In the genomic region with DNA sequence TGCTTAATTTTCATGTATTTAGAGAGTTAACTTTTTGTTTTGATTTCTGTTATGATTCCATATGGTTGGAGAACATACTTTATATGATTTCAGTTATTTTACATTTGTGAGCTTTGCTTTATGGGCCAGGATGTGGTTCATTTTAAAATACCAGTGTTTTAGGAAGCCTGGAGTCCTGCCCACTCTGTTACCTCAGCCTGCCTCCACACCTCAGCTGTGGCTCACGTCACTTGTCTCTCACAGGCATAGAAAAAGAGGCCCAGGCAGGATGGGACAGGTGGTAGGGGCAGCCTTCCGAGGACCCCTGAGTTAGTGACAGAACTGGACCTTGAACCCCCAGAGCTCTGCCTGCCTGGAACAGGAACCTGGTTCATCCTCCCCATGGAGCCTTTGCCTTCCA, we compare ENCODE assay signal across 31 cellular contexts. TPM values are rescaled to one million over a fixed set of nuclear protein-coding genes. Genes with fewer than 3 reads are reported as not detected.
"Had no signal": no experiment of that assay in that cellular context is flagged by ENCODE, and none has a peak within 500 bp of the region (broad histone marks: within the 10 kb centered on the region; RNA-seq: fewer than 3 reads in every experiment).

No MANE protein-coding gene starts in this region.

- H3K4me3 Mint-ChIP-seq: activated CD4-positive, alpha-beta memory T cell treated with anti-CD3 and anti-CD28 coated beads, Interleukin-2, amount 10 ng/mL, durations not matched to agents 7 days and 5 days; activated naive CD4-positive, alpha-beta T cell treated with anti-CD3 and anti-CD28 coated beads, Interleukin-2, amount 10 ng/mL, durations not matched to agents 7 days and 5 days; activated naive CD8-positive, alpha-beta T cell; activated T-helper 1 cell treated with anti-CD3 and anti-CD28 coated beads, Interleukin-12 subunit alpha, Interleukin-12 subunit beta, Interleukin-2, Interleukin-4 antibody, amounts not matched to agents 30 ng/mL and 10 ng/mL and 1 ng/mL, durations not matched to agents 14 hours and 24 hours and 36 hours had no signal

- H3K27me3 ChIP-seq: ascending aorta had no signal

- H3K9me3 Mint-ChIP-seq: activated CD4-positive, alpha-beta memory T cell treated with anti-CD3 and anti-CD28 coated beads, Interleukin-2, amount 10 ng/mL, durations not matched to agents 7 days and 5 days; activated naive CD4-positive, alpha-beta T cell treated with anti-CD3 and anti-CD28 coated beads, Interleukin-2, amount 10 ng/mL, durations not matched to agents 7 days and 5 days had no signal

- H3K27ac Mint-ChIP-seq: activated CD4-positive, alpha-beta memory T cell treated with anti-CD3 and anti-CD28 coated beads, Interleukin-2, amount 10 ng/mL, durations not matched to agents 7 days and 5 days; activated naive CD4-positive, alpha-beta T cell treated with anti-CD3 and anti-CD28 coated beads, Interleukin-2, amount 10 ng/mL, durations not matched to agents 7 days and 5 days had no signal

- H3K9me3 ChIP-seq: ascending aorta had no signal

- H3K27ac ChIP-seq: ascending aorta, WERI-Rb-1 had no signal

- H3K4me3 ChIP-seq: ascending aorta had no signal

- H3K27me3 Mint-ChIP-seq: activated CD4-positive, alpha-beta memory T cell treated with anti-CD3 and anti-CD28 coated beads, Interleukin-2, amount 10 ng/mL, durations not matched to agents 7 days and 5 days; activated naive CD4-positive, alpha-beta T cell treated with anti-CD3 and anti-CD28 coated beads, Interleukin-2, amount 10 ng/mL, durations not matched to agents 7 days and 5 days; activated naive CD8-positive, alpha-beta T cell had no signal

- DNase-seq: activated CD4-positive, alpha-beta memory T cell treated with anti-CD3 and anti-CD28 coated beads, Interleukin-2, amount 10 ng/mL, durations not matched to agents 7 days and 5 days; activated CD4-positive, alpha-beta T cell treated with anti-CD3 and anti-CD28 coated beads for 1 hour; activated CD4-positive, alpha-beta T cell treated with anti-CD3 and anti-CD28 coated beads, Interleukin-2, amount 50 U/mL, for 1 hour; activated CD4-positive, CD25-positive, alpha-beta regulatory T cell; activated CD8-positive, alpha-beta memory T cell treated with anti-CD3 and anti-CD28 coated beads, Interleukin-2, amount 50 U/mL, for 4 hours; activated naive CD4-positive, alpha-beta T cell treated with anti-CD3 and anti-CD28 coated beads, Interleukin-2, amount 10 ng/mL, durations not matched to agents 7 days and 5 days; activated T-cell treated with anti-CD3 and anti-CD28 coated beads, Interleukin-2, amount 50 U/mL, for 1 hour; amygdala; cerebellar nuclear complex; IMR-90; Karpas-422; KBM-7; MM.1S; NCI-H1092 treated with DMSO at 0.1 percent for 48 hours; NCI-H1417; NCI-H146; NCI-H187; NCI-H2029 treated with DMSO at 0.1 percent for 48 hours; NCI-H2107; NCI-H2171; NCI-H510A; NCI-H526; NCI-H748 treated with DMSO at 0.1 percent for 48 hours; NK-92 treated with Interleukin-12 subunit alpha and Interleukin-12 subunit beta, amount 100 ng/mL, for 24 hours; Right ventricle myocardium superior; T1000; WERI-Rb-1 had no signal

- H3K4me1 ChIP-seq: ascending aorta had no signal

RNA-seq across cellular contexts. Expression of a gene that starts 50.4 kb away (rescaled TPM):
- total RNA-seq: ascending aorta, IMR-90, OCI-LY7 had no signal
